35 cellular contexts compared by ENCODE assay signal in genomic region chr18:50262977-50263376, GRCh38. TPM values are rescaled to one million over a fixed set of nuclear protein-coding genes. Genes with fewer than 3 reads are reported as not detected.
DNase-seq lines count a peak whose midpoint lies in the region; ATAC-seq, FAIRE-seq and TF ChIP-seq lines count a peak whose summit lies in the region.
"Had no signal": no experiment of that assay in that cellular context is flagged by ENCODE, and none has a peak within 500 bp of the region (broad histone marks: within the 10 kb centered on the region; RNA-seq: fewer than 3 reads in every experiment).

No MANE protein-coding gene starts in this region.

- intact Hi-C loops in GM12878 (cut with micrococcal nuclease; ENCODE audit: unreplicated experiment) = no loop called here
- intact Hi-C loops in K562 (cut with micrococcal nuclease) = no loop called here

- ATAC-seq in activated T-cell treated with anti-CD3 and anti-CD28 coated beads, Interleukin-2, amount 50 U/mL, for 72 hours (replicated peaks in 1 of 2) = no peak
- ATAC-seq in GM12878 (no peak), K562 (no peak), upper lobe of left lung (ENCODE audit: low FRiP score in 2 of 2) (no peak)
- ATAC-seq: A549; CD8-positive, alpha-beta T cell had no signal

- H3K36me3 ChIP-seq in GM12878 (ENCODE audit: control insufficient read depth in 2 of 2, insufficient read depth in 2 of 2, low read length in 1 of 2) (no peaks in the 10 kb centered on the region), K562 (ENCODE audit: control insufficient read depth, insufficient read depth, low read length) (peaks cover 10% of the 10 kb centered on the region; the same call in 1 of the 3 replicates), upper lobe of left lung (no peaks in the 10 kb centered on the region)
- H3K36me3 ChIP-seq: BE2C, BLaER1 had no signal

- no peak overlapping the region for H3K4me2 ChIP-seq in GM12878 (ENCODE audit: control insufficient read depth, insufficient read depth)
- no peak overlapping the region for H3K4me2 ChIP-seq in K562 (ENCODE audit: insufficient read depth, low read length)
- H3K4me2 ChIP-seq: A549; BLaER1; BLaER1 treated with 17β-estradiol and CSF1 and Interleukin-3, amounts not matched to agents 10 nM and 100 nM had no signal

- H3K27ac ChIP-seq in GM12878 (ENCODE audit: control insufficient read depth, insufficient read depth) = no peak overlapping the region
- no peak overlapping the region for H3K27ac ChIP-seq in K562 (ENCODE audit: extremely low read depth, low read depth, low read length)
- H3K27ac ChIP-seq in upper lobe of left lung = no peak overlapping the region
- H3K27ac ChIP-seq: 22Rv1; A549; BLaER1; BLaER1 treated with 17β-estradiol and CSF1 and Interleukin-3, amounts not matched to agents 10 nM and 100 nM; C4-2B had no signal

- CTCF ChIA-PET in GM12878 (lab: Yijun Ruan, JAX) = interaction anchor here (1.0 to 1.2 kb wide), 2 partner anchors 19 to 94 kb away, joined by 3 to 4 read pairs; partner anchors contain the start of gene MBD1
- CTCF ChIA-PET in K562 (lab: Yijun Ruan, JAX; ENCODE audit: low intra/inter-chr PET ratio) = no interaction called here

- no peaks in the 10 kb centered on the region for H3K79me2 ChIP-seq in GM12878 (ENCODE audit: control insufficient read depth, insufficient read depth, low read length)
- no peaks in the 10 kb centered on the region for H3K79me2 ChIP-seq in K562 (ENCODE audit: control insufficient read depth, insufficient read depth, low read length)

- H3K4me3 ChIP-seq in GM12878 (no peak overlapping the region), K562 (no peak overlapping the region), upper lobe of left lung (no peak overlapping the region)
- H3K4me3 ChIP-seq: A549; BLaER1; BLaER1 treated with 17β-estradiol and CSF1 and Interleukin-3, amounts not matched to agents 10 nM and 100 nM had no signal

- TF ChIP-seq EP300 in GM12878 (IDR thresholded peaks at IDR 0.05; ENCODE audit: borderline replicate concordance in 1 of 2, control insufficient read depth in 1 of 2, low read depth in 2 of 2, low read length in 2 of 2) (no peak), K562 (IDR thresholded peaks at IDR 0.05; ENCODE audit: low read length) (no peak), upper lobe of left lung (IDR thresholded peaks at IDR 0.05) (no peak)

- H3K27me3 ChIP-seq in GM12878 (replicated peaks in 1 of 2; ENCODE audit: control insufficient read depth in 2 of 2, insufficient read depth in 2 of 2, low read length in 1 of 2) = no peaks in the 10 kb centered on the region; a peak in 1 of 4 replicates
- H3K27me3 ChIP-seq in K562 (ENCODE audit: control insufficient read depth in 2 of 2, insufficient read depth in 2 of 2, low read length in 2 of 2) = no peaks in the 10 kb centered on the region
- H3K27me3 ChIP-seq in upper lobe of left lung = no peaks in the 10 kb centered on the region
- H3K27me3 ChIP-seq: BE2C; BLaER1; BLaER1 treated with 17β-estradiol and CSF1 and Interleukin-3, amounts not matched to agents 10 nM and 100 nM had no signal

- H3K9me1 ChIP-seq in K562 (ENCODE audit: control insufficient read depth, insufficient read depth, low read length) = no peaks in the 10 kb centered on the region

- SMC1A ChIA-PET in GM12878 (lab: Charles Lee; ENCODE audit: uncharacterized antibody, unreplicated experiment) = interaction anchor here (0.6 to 1.1 kb wide), 5 partner anchors 10 to 74 kb away, joined by 3 to 4 read pairs (median 3); no protein-coding TSS in a partner anchor

- TF ChIP-seq CTCF in GM12878 (IDR thresholded peaks at IDR 0.05 in 2 of 3, conservative IDR thresholded peaks at IDR 0.05 in 1 of 3; ENCODE audit: control insufficient read depth in 2 of 3, extremely low read depth in 1 of 3, insufficient read depth in 1 of 3, low read depth in 3 of 3, low read length in 3 of 3) (no peak), K562 (IDR thresholded peaks at IDR 0.05 in 2 of 3, conservative IDR thresholded peaks at IDR 0.05 in 1 of 3; ENCODE audit: insufficient read depth in 2 of 3, low read depth in 1 of 3, low read length in 3 of 3) (no peak), upper lobe of left lung (IDR thresholded peaks at IDR 0.05) (no peak)

- H3K9me3 ChIP-seq in GM12878 (replicated peaks; ENCODE audit: control insufficient read depth, insufficient read depth, low read length) (no peaks in the 10 kb centered on the region), K562 (replicated peaks; ENCODE audit: control insufficient read depth, insufficient read depth, low read depth, low read length) (peaks cover 4% of the 10 kb centered on the region), upper lobe of left lung (no peaks in the 10 kb centered on the region)
- H3K9me3 ChIP-seq: A549, BE2C, Caco-2 had no signal

- DNase-seq in activated T-cell treated with anti-CD3 and anti-CD28 coated beads, Interleukin-2, amount 50 U/mL, for 72 hours = no peak
- DNase-seq in activated T-cell treated with anti-CD3 and anti-CD28 coated beads for 4 hours = no peak
- no peak for DNase-seq in GM12878 (ENCODE audit: low read depth, low spot score)
- DNase-seq in K562 (ENCODE audit: extremely low read depth in 1 of 4, low spot score in 3 of 4) = no peak
- DNase-seq in upper lobe of left lung = no peak
- DNase-seq in SHP77 treated with DMSO at 0.1 percent for 48 hours (lab: John Stamatoyannopoulos, UW) = no peak
- DNase-seq: 8988T; ACHN; AML-193; BE2C; C1 segment of cervical spinal cord; Caco-2; Calu3; CD4-positive, alpha-beta memory T cell; CD4-positive, alpha-beta T cell; CD4-positive, CD25-positive, alpha-beta regulatory T cell; CD8-positive, alpha-beta memory T cell; CD8-positive, alpha-beta T cell; COR-L47; DMS 273 treated with DMSO at 0.1 percent for 48 hours; DMS153; DMS53; DMS79; DMS79 treated with DMSO at 0.1 percent for 48 hours; DND-41; EL had no signal

- TF ChIP-seq RAD21 in GM12878 (IDR thresholded peaks at IDR 0.05; ENCODE audit: insufficient read depth, low read depth, low read length) (no peak), K562 (CRISPR knock-in tag; conservative IDR thresholded peaks at IDR 0.05 in 1 of 2, IDR thresholded peaks at IDR 0.05 in 1 of 2) (no peak)

- no peak overlapping the region for H2AFZ ChIP-seq in GM12878 (ENCODE audit: control insufficient read depth, low read depth, low read length)
- H2AFZ ChIP-seq in K562 (ENCODE audit: low read depth, low read length) = no peak overlapping the region

- RAD21 ChIA-PET in GM12878 (lab: Charles Lee; ENCODE audit: unreplicated experiment) = interaction anchor here (1.0 kb wide), 1 partner anchor 95 kb away, joined by 3 read pairs; no protein-coding TSS in a partner anchor

- FAIRE-seq in GM12878 (lab: Jason Lieb, UNC) (no peak), K562 (lab: Jason Lieb, UNC) (no peak)
- FAIRE-seq: A204.1, A549, D721Med had no signal

- H3K4me3 Mint-ChIP-seq in activated T-cell treated with anti-CD3 and anti-CD28 coated beads, Interleukin-2, amount 50 U/mL, for 72 hours = no peak overlapping the region
- H3K4me3 Mint-ChIP-seq: B cell; CD14-positive monocyte; CD4-positive, alpha-beta memory T cell; CD4-positive, alpha-beta T cell; CD8-positive, alpha-beta T cell had no signal

- TF ChIP-seq POLR2A in GM12878 (IDR thresholded peaks at IDR 0.05; ENCODE audit: low read depth, low read length) (no peak), K562 (conservative IDR thresholded peaks at IDR 0.05) (no peak), upper lobe of left lung (IDR thresholded peaks at IDR 0.05) (no peak)

- POLR2A ChIA-PET in GM12878 (lab: Charles Lee) (no interaction called here), K562 (lab: Yijun Ruan, JAX) (interaction anchor here (1.1 kb wide), 1 partner anchor 18 kb away, joined by 3 read pairs; the partner anchor contains the start of gene MBD1)

- in situ Hi-C loops in GM12878 (cut with MboI) = loop anchor here (10.0 kb wide), 1 partner anchor 768 kb away; the partner anchor contains the start of gene RPL17
- in situ Hi-C loops in K562 (cut with MboI) = no loop called here

- H3K9ac ChIP-seq in GM12878 (ENCODE audit: control insufficient read depth, insufficient read depth, low read length) = no peak overlapping the region
- H3K9ac ChIP-seq in K562 (ENCODE audit: insufficient read depth in 1 of 2, low read depth in 2 of 2, low read length in 2 of 2) = no peak overlapping the region
- H3K9ac ChIP-seq: BLaER1; BLaER1 treated with 17β-estradiol and CSF1 and Interleukin-3, amounts not matched to agents 10 nM and 100 nM had no signal

- H3K4me1 ChIP-seq in GM12878 (ENCODE audit: control insufficient read depth, insufficient read depth, low read length) = peaks cover 15% of the 10 kb centered on the region
- H3K4me1 ChIP-seq in K562 (replicated peaks in 1 of 2; ENCODE audit: control insufficient read depth in 2 of 2, insufficient read depth in 2 of 2, low read length in 2 of 2) = peaks cover 0 to 5% of the 10 kb centered on the region in 2 experiments; a peak in 1 of 5 replicates
- H3K4me1 ChIP-seq in upper lobe of left lung = peaks cover 4 to 17% (median 12%) of the 10 kb centered on the region in 4 donors
- H3K4me1 ChIP-seq: BE2C, Caco-2 had no signal

- BruUV-seq in GM12878 (replicated peaks; lab: Mats Ljungman, UMichigan) (no TSS peak), K562 (replicated peaks; lab: Mats Ljungman, UMichigan) (no TSS peak)

- H3K27ac Mint-ChIP-seq in activated T-cell treated with anti-CD3 and anti-CD28 coated beads, Interleukin-2, amount 50 U/mL, for 72 hours = peak overlapping the region; percentile 28
- H3K27ac Mint-ChIP-seq: B cell; CD14-positive monocyte; CD4-positive, alpha-beta T cell; CD8-positive, alpha-beta T cell had no signal

- no peaks in the 10 kb centered on the region for H4K20me1 ChIP-seq in GM12878 (ENCODE audit: control insufficient read depth, insufficient read depth)
- no peaks in the 10 kb centered on the region for H4K20me1 ChIP-seq in K562 (replicated peaks; ENCODE audit: control insufficient read depth, insufficient read depth, low read length)

- no peaks in the 10 kb centered on the region for H3K27me3 Mint-ChIP-seq in activated T-cell treated with anti-CD3 and anti-CD28 coated beads, Interleukin-2, amount 50 U/mL, for 72 hours (ENCODE audit: low read depth)
- H3K27me3 Mint-ChIP-seq: CD4-positive, alpha-beta memory T cell; CD4-positive, alpha-beta T cell had no signal

- peaks cover 16% of the 10 kb centered on the region for H3K4me1 Mint-ChIP-seq in activated T-cell treated with anti-CD3 and anti-CD28 coated beads, Interleukin-2, amount 50 U/mL, for 72 hours (ENCODE audit: low read depth)

- no peaks in the 10 kb centered on the region for H3K9me3 Mint-ChIP-seq in activated T-cell treated with anti-CD3 and anti-CD28 coated beads, Interleukin-2, amount 50 U/mL, for 72 hours
- H3K9me3 Mint-ChIP-seq: CD4-positive, alpha-beta T cell; CD4-positive, CD25-positive, alpha-beta regulatory T cell; CD8-positive, alpha-beta memory T cell; CD8-positive, alpha-beta T cell had no signal

- no peaks in the 10 kb centered on the region for H3K36me3 Mint-ChIP-seq in activated T-cell treated with anti-CD3 and anti-CD28 coated beads, Interleukin-2, amount 50 U/mL, for 72 hours (ENCODE audit: insufficient read depth in 2 of 2)
- H3K36me3 Mint-ChIP-seq: CD8-positive, alpha-beta T cell had no signal

RNA-seq across cellular contexts. Expression of gene CFAP53, which starts 3.3 kb away (rescaled TPM):
- 1 to 10 TPM in 1 of 2 donors, under 1 TPM in 1; 0.97 to 1.6 TPM for total RNA-seq in activated T-cell treated with anti-CD3 and anti-CD28 coated beads, Interleukin-2, amount 50 U/mL, for 72 hours
- 1.3 TPM in 2 replicates for total RNA-seq in GM12878 (2013; cell fraction: nucleolus; rRNA removed)
- total RNA-seq in GM12878 (2014; rRNA removed) (not detected in 2 replicates), GM12878 (2014; rRNA removed; fragmentation: Illumina TruSeq; extraction: Trizol) (0.09 TPM in 2 replicates), GM12878 (2021) (0.26 TPM in 1 of 2 replicates, not detected in the other), K562 (2014; rRNA removed) (0.50 and 0.94 TPM in 2 replicates), K562 (2014; rRNA removed; fragmentation: Illumina TruSeq; extraction: Trizol) (1.1 and 1.2 TPM in 2 replicates), K562 (2015; rRNA removed; fragmentation: Illumina TruSeq; extraction: Trizol) (1.2 and 1.6 TPM in 2 replicates), K562 (2021) (0.60 and 0.87 TPM in 2 replicates), upper lobe of left lung (10 to 100 TPM in 1 of 6 donors, 1 to 10 TPM in 4, under 1 TPM in 1; 0.34 to 13.6 (median 2.0) TPM)
- not detected for polyA plus RNA-seq in GM12878 (2011; ENCODE audit: low read depth)
- polyA plus RNA-seq in GM12878 (2011; rRNA removed) (0.30 and 0.48 TPM in 2 replicates), GM12878 (2014; fragmentation: Illumina TruSeq; extraction: Trizol) (0.12 TPM in 1 of 2 replicates, not detected in the other), GM12878 (2014; fragmentation: Nextera tagmentation; extraction: Ambion mirVana) (under 1 TPM; 0.05 to 0.06 TPM), GM12878 (2014; rRNA removed) (0.13 TPM in 1 of 2 replicates, not detected in the other), GM12878 (2016; fragmentation: Nextera tagmentation; extraction: Ambion mirVana) (under 1 TPM; 0.10 to 0.31 TPM), K562 (2011; rRNA removed) (1.4 and 2.2 TPM in 2 replicates), K562 (2014; fragmentation: Illumina TruSeq; extraction: Trizol) (1.1 and 1.6 TPM in 2 replicates), K562 (2014; fragmentation: Nextera tagmentation; extraction: Ambion mirVana) (under 1 TPM; 0.21 to 0.23 TPM), K562 (2014; rRNA removed) (1.9 TPM in 2 replicates)
- 0.12 and 0.13 TPM in 2 replicates for polyA plus RNA-seq in GM12878 (2011; cell fraction: cytosol; rRNA removed)
- 0.41 and 0.69 TPM in 2 replicates for polyA plus RNA-seq in GM12878 (2011; cell fraction: nucleus; rRNA removed)
- polyA plus RNA-seq in GM12878 (2012) = 0.08 and 0.24 TPM in 2 replicates
- polyA minus RNA-seq in GM12878 (2011; rRNA and poly(A)+ RNA removed) = 0.10 and 0.22 TPM in 2 replicates
- not detected in 2 replicates for polyA minus RNA-seq in GM12878 (2011; cell fraction: cytosol; rRNA and poly(A)+ RNA removed)
- 0.19 and 0.24 TPM in 2 replicates for polyA minus RNA-seq in GM12878 (2011; cell fraction: nucleus; rRNA and poly(A)+ RNA removed)
- total RNA-seq in K562 (2011; cell fraction: chromatin; rRNA removed; ENCODE audit: low replicate concordance) = 4.0 and 14.5 TPM in 2 replicates
- total RNA-seq in K562 (2011; cell fraction: nucleolus; rRNA removed) = 1.5 and 2.2 TPM in 2 replicates
- 2.4 and 3.8 TPM in 2 replicates for total RNA-seq in K562 (2011; cell fraction: nucleoplasm; rRNA removed)
- polyA plus RNA-seq in K562 (2011; cell fraction: cytosol; rRNA removed) = 0.09 and 0.63 TPM in 2 replicates
- 4.1 and 5.0 TPM in 2 replicates for polyA plus RNA-seq in K562 (2011; cell fraction: nucleus; rRNA removed)
- 1.2 and 2.6 TPM in 2 replicates for polyA plus RNA-seq in K562 (2012)
- polyA minus RNA-seq in K562 (2011; rRNA and poly(A)+ RNA removed) = 1.3 and 1.9 TPM in 2 replicates
- not detected in 2 replicates for polyA minus RNA-seq in K562 (2011; cell fraction: cytosol; rRNA and poly(A)+ RNA removed)
- polyA minus RNA-seq in K562 (2011; cell fraction: nucleus; rRNA and poly(A)+ RNA removed) = 1.2 and 1.3 TPM in 2 replicates
- total RNA-seq: Caco-2 had no signal
- polyA plus RNA-seq: CD8-positive, alpha-beta memory T cell had no signal

RNA-seq across cellular contexts. Expression of gene MBD1, which starts 18.3 kb away (rescaled TPM):
- 10 to 100 TPM; 88.5 to 94.9 TPM for total RNA-seq in activated T-cell treated with anti-CD3 and anti-CD28 coated beads, Interleukin-2, amount 50 U/mL, for 72 hours
- total RNA-seq in GM12878 (2013; cell fraction: nucleolus; rRNA removed) = 197 and 225 TPM in 2 replicates
- 56.9 and 59.9 TPM in 2 replicates for total RNA-seq in GM12878 (2014; rRNA removed)
- total RNA-seq in GM12878 (2014; rRNA removed; fragmentation: Illumina TruSeq; extraction: Trizol) = 35.4 and 39.2 TPM in 2 replicates
- 83.0 and 97.7 TPM in 2 replicates for total RNA-seq in GM12878 (2021)
- polyA plus RNA-seq in GM12878 (2011; ENCODE audit: low read depth) = 42.0 TPM
- polyA plus RNA-seq in GM12878 (2011; rRNA removed) = 61.3 and 91.0 TPM in 2 replicates
- polyA plus RNA-seq in GM12878 (2011; cell fraction: cytosol; rRNA removed) = 84.2 and 109 TPM in 2 replicates
- polyA plus RNA-seq in GM12878 (2011; cell fraction: nucleus; rRNA removed) = 621 and 682 TPM in 2 replicates
- 82.8 and 83.1 TPM in 2 replicates for polyA plus RNA-seq in GM12878 (2012)
- 40.6 and 45.4 TPM in 2 replicates for polyA plus RNA-seq in GM12878 (2014; fragmentation: Illumina TruSeq; extraction: Trizol)
- 10 to 100 TPM in 1 of 2 experiments, 1 to 10 TPM in 1; 8.4 to 12.4 TPM for polyA plus RNA-seq in GM12878 (2014; fragmentation: Nextera tagmentation; extraction: Ambion mirVana)
- 79.0 and 92.6 TPM in 2 replicates for polyA plus RNA-seq in GM12878 (2014; rRNA removed)
- polyA plus RNA-seq in GM12878 (2016; fragmentation: Nextera tagmentation; extraction: Ambion mirVana) = 10 to 100 TPM; 59.8 to 60.2 TPM
- polyA minus RNA-seq in GM12878 (2011; rRNA and poly(A)+ RNA removed) = 60.2 and 100 TPM in 2 replicates
- 40.6 and 44.4 TPM in 2 replicates for polyA minus RNA-seq in GM12878 (2011; cell fraction: cytosol; rRNA and poly(A)+ RNA removed)
- 124 and 168 TPM in 2 replicates for polyA minus RNA-seq in GM12878 (2011; cell fraction: nucleus; rRNA and poly(A)+ RNA removed)
- total RNA-seq in K562 (2011; cell fraction: chromatin; rRNA removed; ENCODE audit: low replicate concordance) = 124 and 196 TPM in 2 replicates
- total RNA-seq in K562 (2011; cell fraction: nucleolus; rRNA removed) = 127 and 147 TPM in 2 replicates
- total RNA-seq in K562 (2011; cell fraction: nucleoplasm; rRNA removed) = 103 and 106 TPM in 2 replicates
- total RNA-seq in K562 (2014; rRNA removed) = 44.5 and 46.7 TPM in 2 replicates
- total RNA-seq in K562 (2014; rRNA removed; fragmentation: Illumina TruSeq; extraction: Trizol) = 14.8 and 16.4 TPM in 2 replicates
- total RNA-seq in K562 (2015; rRNA removed; fragmentation: Illumina TruSeq; extraction: Trizol) = 31.7 and 32.8 TPM in 2 replicates
- total RNA-seq in K562 (2021) = 59.7 and 60.9 TPM in 2 replicates
- polyA plus RNA-seq in K562 (2011; rRNA removed) = 32.3 and 38.1 TPM in 2 replicates
- 28.5 and 44.3 TPM in 2 replicates for polyA plus RNA-seq in K562 (2011; cell fraction: cytosol; rRNA removed)
- 169 and 222 TPM in 2 replicates for polyA plus RNA-seq in K562 (2011; cell fraction: nucleus; rRNA removed)
- polyA plus RNA-seq in K562 (2012) = 32.7 and 37.7 TPM in 2 replicates
- polyA plus RNA-seq in K562 (2014; fragmentation: Illumina TruSeq; extraction: Trizol) = 26.1 and 37.4 TPM in 2 replicates
- 1 to 10 TPM; 3.0 to 3.6 TPM for polyA plus RNA-seq in K562 (2014; fragmentation: Nextera tagmentation; extraction: Ambion mirVana)
- 47.2 and 49.3 TPM in 2 replicates for polyA plus RNA-seq in K562 (2014; rRNA removed)
- polyA minus RNA-seq in K562 (2011; rRNA and poly(A)+ RNA removed) = 23.8 and 26.4 TPM in 2 replicates
- polyA minus RNA-seq in K562 (2011; cell fraction: cytosol; rRNA and poly(A)+ RNA removed) = 18.7 and 25.3 TPM in 2 replicates
- 76.1 and 92.1 TPM in 2 replicates for polyA minus RNA-seq in K562 (2011; cell fraction: nucleus; rRNA and poly(A)+ RNA removed)
- 100 to 1,000 TPM in 1 of 6 donors, 10 to 100 TPM in 5; 57.6 to 150 (median 72.9) TPM for total RNA-seq in upper lobe of left lung

RNA-seq across cellular contexts. Expression of gene CXXC1, which starts 24.5 kb away (rescaled TPM):
- total RNA-seq in activated T-cell treated with anti-CD3 and anti-CD28 coated beads, Interleukin-2, amount 50 U/mL, for 72 hours = 100 to 1,000 TPM in 1 of 2 donors, 10 to 100 TPM in 1; 92.5 to 103 TPM
- total RNA-seq in GM12878 (2013; cell fraction: nucleolus; rRNA removed) = 110 and 131 TPM in 2 replicates
- total RNA-seq in GM12878 (2014; rRNA removed) = 81.1 and 82.1 TPM in 2 replicates
- total RNA-seq in GM12878 (2014; rRNA removed; fragmentation: Illumina TruSeq; extraction: Trizol) = 48.5 and 51.2 TPM in 2 replicates
- total RNA-seq in GM12878 (2021) = 160 and 180 TPM in 2 replicates
- polyA plus RNA-seq in GM12878 (2011; ENCODE audit: low read depth) = 96.5 TPM
- 58.3 and 106 TPM in 2 replicates for polyA plus RNA-seq in GM12878 (2011; rRNA removed)
- 179 and 292 TPM in 2 replicates for polyA plus RNA-seq in GM12878 (2011; cell fraction: cytosol; rRNA removed)
- 1,325 and 1,540 TPM in 2 replicates for polyA plus RNA-seq in GM12878 (2011; cell fraction: nucleus; rRNA removed)
- 187 and 242 TPM in 2 replicates for polyA plus RNA-seq in GM12878 (2012)
- 56.4 and 70.0 TPM in 2 replicates for polyA plus RNA-seq in GM12878 (2014; fragmentation: Illumina TruSeq; extraction: Trizol)
- polyA plus RNA-seq in GM12878 (2014; fragmentation: Nextera tagmentation; extraction: Ambion mirVana) = 10 to 100 TPM in 1 of 2 experiments, 1 to 10 TPM in 1; 9.2 to 17.0 TPM
- 161 and 206 TPM in 2 replicates for polyA plus RNA-seq in GM12878 (2014; rRNA removed)
- polyA plus RNA-seq in GM12878 (2016; fragmentation: Nextera tagmentation; extraction: Ambion mirVana) = 100 to 1,000 TPM; 147 to 148 TPM
- polyA minus RNA-seq in GM12878 (2011; rRNA and poly(A)+ RNA removed) = 65.9 and 109 TPM in 2 replicates
- polyA minus RNA-seq in GM12878 (2011; cell fraction: cytosol; rRNA and poly(A)+ RNA removed) = 35.4 and 47.8 TPM in 2 replicates
- 83.8 and 143 TPM in 2 replicates for polyA minus RNA-seq in GM12878 (2011; cell fraction: nucleus; rRNA and poly(A)+ RNA removed)
- 157 and 311 TPM in 2 replicates for total RNA-seq in K562 (2011; cell fraction: chromatin; rRNA removed; ENCODE audit: low replicate concordance)
- 176 and 189 TPM in 2 replicates for total RNA-seq in K562 (2011; cell fraction: nucleolus; rRNA removed)
- 138 and 156 TPM in 2 replicates for total RNA-seq in K562 (2011; cell fraction: nucleoplasm; rRNA removed)
- 43.3 and 46.4 TPM in 2 replicates for total RNA-seq in K562 (2014; rRNA removed)
- 23.1 and 26.3 TPM in 2 replicates for total RNA-seq in K562 (2014; rRNA removed; fragmentation: Illumina TruSeq; extraction: Trizol)
- 34.1 and 36.4 TPM in 2 replicates for total RNA-seq in K562 (2015; rRNA removed; fragmentation: Illumina TruSeq; extraction: Trizol)
- 59.1 and 81.0 TPM in 2 replicates for total RNA-seq in K562 (2021)
- 31.2 and 52.9 TPM in 2 replicates for polyA plus RNA-seq in K562 (2011; rRNA removed)
- polyA plus RNA-seq in K562 (2011; cell fraction: cytosol; rRNA removed) = 63.8 and 103 TPM in 2 replicates
- polyA plus RNA-seq in K562 (2011; cell fraction: nucleus; rRNA removed) = 461 and 501 TPM in 2 replicates
- 69.9 and 70.3 TPM in 2 replicates for polyA plus RNA-seq in K562 (2012)
- polyA plus RNA-seq in K562 (2014; fragmentation: Illumina TruSeq; extraction: Trizol) = 40.3 and 51.2 TPM in 2 replicates
- polyA plus RNA-seq in K562 (2014; fragmentation: Nextera tagmentation; extraction: Ambion mirVana) = 1 to 10 TPM; 3.4 to 7.4 TPM
- polyA plus RNA-seq in K562 (2014; rRNA removed) = 59.1 and 84.5 TPM in 2 replicates
- 17.5 and 20.7 TPM in 2 replicates for polyA minus RNA-seq in K562 (2011; rRNA and poly(A)+ RNA removed)
- polyA minus RNA-seq in K562 (2011; cell fraction: cytosol; rRNA and poly(A)+ RNA removed) = 17.8 and 22.5 TPM in 2 replicates
- 37.6 and 42.1 TPM in 2 replicates for polyA minus RNA-seq in K562 (2011; cell fraction: nucleus; rRNA and poly(A)+ RNA removed)
- total RNA-seq in upper lobe of left lung = 100 to 1,000 TPM in 1 of 6 donors, 10 to 100 TPM in 5; 49.6 to 247 (median 85.4) TPM
